Comparison of ENCODE assay signal across 1 cellular context in genomic region chr9:966936-967335, GRCh38.
TF ChIP-seq lines count a peak whose summit lies in the region.

No MANE protein-coding gene starts in this region.

TF ChIP-seq in H1, 55 proteins besides CTCF, POLR2A, EP300 and RAD21 (continued from another document):
- no peak for TF ChIP-seq MAX (IDR thresholded peaks at IDR 0.05)
- no peak for TF ChIP-seq HDAC6 (IDR thresholded peaks at IDR 0.05; ENCODE audit: low read depth, low read length)
- TF ChIP-seq HDAC2 (IDR thresholded peaks at IDR 0.05; ENCODE audit: borderline replicate concordance in 1 of 2, low read depth in 2 of 2, low read length in 2 of 2), result no peak
- TF ChIP-seq FOSL1 (IDR thresholded peaks at IDR 0.05; ENCODE audit: insufficient read depth, low read depth, low read length), result no peak
- TF ChIP-seq USF2 (IDR thresholded peaks at IDR 0.05; ENCODE audit: low read length), result no peak
- TF ChIP-seq SP2 (IDR thresholded peaks at IDR 0.05; ENCODE audit: low read length), result no peak
- no peak for TF ChIP-seq MAFK (IDR thresholded peaks at IDR 0.05; ENCODE audit: low read depth, low read length)
